In genomic region chr19:19032420-19033175, GRCh38 we compare ENCODE assay signal across 8 cellular contexts. TPM values are rescaled to one million over a fixed set of nuclear protein-coding genes. Genes with fewer than 3 reads are reported as not detected.
DNase-seq lines count a peak whose midpoint lies in the region; ATAC-seq and TF ChIP-seq lines count a peak whose summit lies in the region.

No MANE protein-coding gene starts in this region.

- peak overlapping the region; percentile 92 for H3K56ac ChIP-seq in mesendoderm (ENCODE audit: low read length)

- H3K27ac ChIP-seq in A673 (ENCODE audit: low read depth, low read length, poor library complexity, severe bottlenecking) (peak overlapping the region; percentile 94), mesendoderm (ENCODE audit: low read depth, low read length) (peak overlapping the region; percentile 78)

- ATAC-seq in GM18907 (IDR thresholded peaks at IDR 0.05; ENCODE audit: unreplicated experiment) (peak; percentile 49), HG03439 (IDR thresholded peaks at IDR 0.05; ENCODE audit: unreplicated experiment) (peak; percentile 18)

- H2BK120ac ChIP-seq in mesendoderm (ENCODE audit: low read depth, low read length): no peak overlapping the region

- peak overlapping the region; percentile 43 for H3K4me2 ChIP-seq in mesendoderm (ENCODE audit: low read length)

- H3K9ac ChIP-seq in endocrine pancreas (ENCODE audit: control insufficient read depth, insufficient read depth, low read length) (peak overlapping the region; percentile 93), mesendoderm (ENCODE audit: low read length) (peak overlapping the region; percentile 90)

- peaks cover 11% of the 10 kb centered on the region for H3K79me1 ChIP-seq in mesendoderm (ENCODE audit: low read length)

- H2BK5ac ChIP-seq in mesendoderm (ENCODE audit: low read length): no peak overlapping the region

- intact Hi-C loops in A673 (cut with micrococcal nuclease; ENCODE audit: unreplicated experiment): no loop called here

- DNase-seq in A673 (ENCODE audit: low spot score) (peak; percentile 98), NCI-H82 treated with DMSO at 0.1 percent for 48 hours (lab: John Stamatoyannopoulos, UW; ENCODE audit: unreplicated experiment) (peak; percentile 94), mesendoderm (peak; percentile 99)
- DNase-seq in activated CD8-positive, alpha-beta memory T cell treated with anti-CD3 and anti-CD28 coated beads for 24 hours: peak; percentile 90
- DNase-seq in stimulated activated CD8-positive, alpha-beta memory T cell treated with anti-CD3 and anti-CD28 coated beads, Interleukin-12 subunit alpha, Interleukin-12 subunit beta, amount 100 ng/mL, for 4 hours (ENCODE audit: low read depth): peak; percentile 60

- H2BK15ac ChIP-seq in mesendoderm (replicated peaks; ENCODE audit: low read depth): no peak overlapping the region

- peak overlapping the region; percentile 93 for H3K4me3 ChIP-seq in A673 (ENCODE audit: low read depth, low read length, poor library complexity, severe bottlenecking)
- peak overlapping the region; percentile 15 for H3K4me3 ChIP-seq in endocrine pancreas (ENCODE audit: control insufficient read depth, insufficient read depth, low read length)
- H3K4me3 ChIP-seq in mesendoderm (ENCODE audit: low read length): peak overlapping the region; percentile 82

- H3K4me1 ChIP-seq in A673 (ENCODE audit: insufficient read depth, low read length, poor library complexity, severe bottlenecking) (no peaks in the 10 kb centered on the region), endocrine pancreas (ENCODE audit: control insufficient read depth, insufficient read depth, low read length) (no peaks in the 10 kb centered on the region), mesendoderm (ENCODE audit: control insufficient read depth, low read depth, low read length) (peaks cover 1% of the 10 kb centered on the region)

- peaks cover 38% of the 10 kb centered on the region for H3K79me2 ChIP-seq in mesendoderm (ENCODE audit: control insufficient read depth, insufficient read depth, low read length)

- H3K36me3 ChIP-seq in A673 (ENCODE audit: insufficient read depth, low read length, poor library complexity, severe bottlenecking) (peaks cover 43% of the 10 kb centered on the region), endocrine pancreas (ENCODE audit: control insufficient read depth, insufficient read depth, low read length) (no peaks in the 10 kb centered on the region), mesendoderm (ENCODE audit: control insufficient read depth, insufficient read depth, low read length) (peaks cover 6% of the 10 kb centered on the region)

- peak overlapping the region; percentile 40 for H3K4ac ChIP-seq in mesendoderm (ENCODE audit: low read depth, low read length)

- POLR2A ChIA-PET in A673 (lab: Charles Lee; ENCODE audit: low non-redundant PET): no interaction called here

- CTCF ChIA-PET in A673 (lab: Charles Lee): no interaction called here

- H3K9me3 ChIP-seq in A673 (ENCODE audit: low read depth, low read length, poor library complexity, severe bottlenecking): no peaks in the 10 kb centered on the region
- H3K9me3 ChIP-seq in endocrine pancreas (ENCODE audit: control insufficient read depth, low read length): no peaks in the 10 kb centered on the region

- H4K8ac ChIP-seq in mesendoderm (ENCODE audit: low read depth, low read length): no peak overlapping the region

- H3K23ac ChIP-seq in mesendoderm (ENCODE audit: low read length): no peak overlapping the region

- BruUV-seq in A673 (replicated peaks; lab: Mats Ljungman, UMichigan): TSS peak; percentile 53

- H3K18ac ChIP-seq in mesendoderm (ENCODE audit: low read length): peak overlapping the region; percentile 75

- no peak for TF ChIP-seq CTCF in A673 (conservative IDR thresholded peaks at IDR 0.05; ENCODE audit: low read depth, low read length)

- no peak overlapping the region for H4K5ac ChIP-seq in mesendoderm (ENCODE audit: low read length)

- H3K27me3 ChIP-seq in A673 (replicated peaks; ENCODE audit: insufficient read depth, low read depth, low read length, poor library complexity) (no peaks in the 10 kb centered on the region), endocrine pancreas (ENCODE audit: control insufficient read depth, insufficient read depth, low read length) (no peaks in the 10 kb centered on the region), mesendoderm (ENCODE audit: insufficient read depth, low read length, poor library complexity) (no peaks in the 10 kb centered on the region)

- no peak overlapping the region for H2AK5ac ChIP-seq in mesendoderm (ENCODE audit: low read length)

- WGBS in mesendoderm (ENCODE audit: extremely low coverage, insufficient coverage, low lambda C conversion rate): no CpG with 5 or more reads among the region's 31 CpGs

RNA-seq across cellular contexts. Expression of gene SUGP2, which starts 0.7 kb away (rescaled TPM):
- 120 and 136 TPM in 2 replicates for total RNA-seq in A673 (2021)
- 50.6 TPM for polyA plus RNA-seq in mesendoderm (2013, experiment 1 of 2)
- polyA plus RNA-seq in mesendoderm (2013, experiment 2 of 2): 51.4 TPM

RNA-seq across cellular contexts. Expression of gene ARMC6, which starts 0.8 kb away (rescaled TPM):
- total RNA-seq in A673 (2021): 59.5 and 62.7 TPM in 2 replicates
- 41.0 TPM for polyA plus RNA-seq in mesendoderm (2013, experiment 1 of 2)
- polyA plus RNA-seq in mesendoderm (2013, experiment 2 of 2): 40.9 TPM

RNA-seq across cellular contexts. Expression of gene SLC25A42, which starts 31.2 kb away (rescaled TPM):
- 3.5 and 4.5 TPM in 2 replicates for total RNA-seq in A673 (2021)
- polyA plus RNA-seq in mesendoderm (2013, experiment 1 of 2): 1.7 TPM
- polyA plus RNA-seq in mesendoderm (2013, experiment 2 of 2): 1.4 TPM

Comparison
In these comparisons a context has a peak if more than half of its experiments do, and no peak if none do; other contexts are left out.
1. Peak in every context shown above with its lines: DNase-seq, ATAC-seq, H3K4me3 ChIP-seq and H3K27ac ChIP-seq.
2. H3K4me3 ChIP-seq: peak in every context shown above with its lines; median percentile 93 in A673; 82 in mesendoderm; 15 in endocrine pancreas.